In genomic region chr6:154488802-154489437, GRCh38 we compare ENCODE assay signal across 14 cellular contexts. TPM values are rescaled to one million over a fixed set of nuclear protein-coding genes. Genes with fewer than 3 reads are reported as not detected.
DNase-seq lines count a peak whose midpoint lies in the region; ATAC-seq and TF ChIP-seq lines count a peak whose summit lies in the region.
"Had no signal": no experiment of that assay in that cellular context is flagged by ENCODE, and none has a peak within 500 bp of the region (broad histone marks: within the 10 kb centered on the region; RNA-seq: fewer than 3 reads in every experiment).

No MANE protein-coding gene starts in this region.

- no peaks in the 10 kb centered on the region for H3K9me2 ChIP-seq in SK-N-SH

- TF ChIP-seq RAD21 in SK-N-SH (IDR thresholded peaks at IDR 0.05; ENCODE audit: low read length) = no peak

- WGBS in SK-N-SH (ENCODE audit: low lambda C conversion rate) = 82% methylated on average over 11 of the region's 11 CpGs

- TF ChIP-seq CTCF in SK-N-SH (IDR thresholded peaks at IDR 0.05) (no peak), fibroblast of mammary gland (conservative IDR thresholded peaks at IDR 0.05; ENCODE audit: control insufficient read depth, insufficient read depth, low read depth, low read length) (no peak)

- no peak for TF ChIP-seq EP300 in SK-N-SH (IDR thresholded peaks at IDR 0.05; ENCODE audit: borderline replicate concordance in 1 of 2, low read depth in 1 of 2, low read length in 1 of 2)

- H3K27me3 ChIP-seq in SK-N-SH (ENCODE audit: insufficient read depth) (no peaks in the 10 kb centered on the region), HAP-1 (ENCODE audit: low read depth) (no peaks in the 10 kb centered on the region)

- H4K20me1 ChIP-seq in SK-N-SH (ENCODE audit: insufficient read depth) = no peaks in the 10 kb centered on the region

- ATAC-seq in sciatic nerve (peak; percentile 84), GM18909 (IDR thresholded peaks at IDR 0.05; ENCODE audit: poor library complexity, unreplicated experiment) (no peak)
- no peak for ATAC-seq in activated CD4-positive, CD25-positive, alpha-beta regulatory T cell treated with anti-CD3 and anti-CD28 coated beads, Interleukin-2, amount 50 U/mL, for 24 hours

- no peaks in the 10 kb centered on the region for H3K9me3 ChIP-seq in SK-N-SH
- H3K9me3 ChIP-seq in HAP-1 = no peaks in the 10 kb centered on the region

- peak overlapping the region; percentile 60 to 77 for H3K27ac ChIP-seq in SK-N-SH (ENCODE audit: low read depth in 2 of 2, low read length in 1 of 2)

- DNase-seq in ELR (ENCODE audit: low read depth) (peak; percentile 68), SK-N-SH (no peak), fibroblast of mammary gland (ENCODE audit: low read depth) (peak; percentile 89), sciatic nerve (ENCODE audit: low spot score) (no peak), NCI-H2081 (lab: John Stamatoyannopoulos, UW) (no peak), HAP-1 (ENCODE audit: low spot score in 2 of 2) (no peak)
- DNase-seq: activated T-cell treated with anti-CD3 and anti-CD28 coated beads for 4 hours; CD4-positive, CD25-positive, alpha-beta regulatory T cell; GOT3; kidney; MM.1S; stimulated activated CD4-positive, alpha-beta T cell treated with anti-CD3 and anti-CD28 coated beads, Interleukin-1b, Interleukin-23, amount 100 ng/mL, for 48 hours had no signal

- H3K4me1 ChIP-seq in SK-N-SH (ENCODE audit: control insufficient read depth in 1 of 2, insufficient read depth in 2 of 2, low read depth in 1 of 2, low read length in 1 of 2) = peaks cover 21 to 22% of the 10 kb centered on the region in 2 experiments; a peak in 3 of 4 replicates
- peaks cover 14% of the 10 kb centered on the region for H3K4me1 ChIP-seq in HAP-1

- CTCF ChIA-PET in SK-N-SH (lab: Yijun Ruan, JAX) = interaction anchor here (1.0 kb wide), 1 partner anchor 15 kb away, joined by 3 read pairs; no protein-coding TSS in a partner anchor

- H3F3A ChIP-seq in SK-N-SH (replicated peaks; ENCODE audit: insufficient read depth) = peaks cover 14% of the 10 kb centered on the region

- in situ Hi-C loops in HAP-1 (cut with MboI; ENCODE audit: low sequenced_read_pairs) = no loop called here

- no peak overlapping the region for H2AFZ ChIP-seq in SK-N-SH (ENCODE audit: low read depth)

- intact Hi-C loops in sciatic nerve (cut with DNase I) = no loop called here

- H3K36me3 ChIP-seq in SK-N-SH (replicated peaks in 1 of 2; ENCODE audit: control insufficient read depth in 1 of 2, insufficient read depth in 2 of 2, low read length in 1 of 2) = no peaks in the 10 kb centered on the region
- H3K36me3 ChIP-seq in HAP-1 (replicated peaks) = no peaks in the 10 kb centered on the region

- H3K4me2 ChIP-seq in SK-N-SH = 0 out of 2 replicates have a peak overlapping the region, but pooled peaks have one; percentile 21

- POLR2A ChIA-PET in SK-N-SH (lab: Yijun Ruan, JAX) = no interaction called here

- peak overlapping the region; percentile 43; the same call in 1 of the 2 replicates for H3K9ac ChIP-seq in SK-N-SH

- H3K4me3 ChIP-seq in SK-N-SH (ENCODE audit: low read depth in 2 of 2, low read length in 1 of 2) (no peak overlapping the region), fibroblast of mammary gland (ENCODE audit: control insufficient read depth, low read depth, low read length) (no peak overlapping the region), HAP-1 (no peak overlapping the region)

- H3K79me2 ChIP-seq in SK-N-SH (ENCODE audit: insufficient read depth) = no peaks in the 10 kb centered on the region

TF ChIP-seq in SK-N-SH, 30 proteins besides CTCF, POLR2A, EP300 and RAD21:
- TF ChIP-seq PBX3 (IDR thresholded peaks at IDR 0.05) = peak; percentile 5; the same call in 1 of the 2 replicates
- TF ChIP-seq USF1 (IDR thresholded peaks at IDR 0.05; ENCODE audit: borderline replicate concordance, low read depth) = no peak
- peak; percentile 11; the same call in 1 of the 2 replicates for TF ChIP-seq TCF12 (IDR thresholded peaks at IDR 0.05)
- no peak for TF ChIP-seq JUND (IDR thresholded peaks at IDR 0.05)
- TF ChIP-seq TEAD4 (IDR thresholded peaks at IDR 0.05; ENCODE audit: borderline replicate concordance, insufficient read depth) = no peak
- TF ChIP-seq SMC3 (IDR thresholded peaks at IDR 0.05; ENCODE audit: low read depth, low read length) = no peak

RNA-seq across cellular contexts. Expression of gene CNKSR3, which starts 21.6 kb away (rescaled TPM):
- 1.6 TPM in 2 replicates for polyA plus RNA-seq in SK-N-SH (2012; rRNA removed)
- polyA plus RNA-seq in SK-N-SH (2012; cell fraction: cytosol; rRNA removed) = 2.4 and 2.5 TPM in 2 replicates
- 1.7 and 2.8 TPM in 2 replicates for polyA plus RNA-seq in SK-N-SH (2012; cell fraction: nucleus; rRNA removed)
- 22.2 TPM for total RNA-seq in sciatic nerve
- polyA plus RNA-seq: CD4-positive, CD25-positive, alpha-beta regulatory T cell had no signal

Comparison
In these comparisons a context has a peak if more than half of its experiments do, and no peak if none do; other contexts are left out.
1. DNase-seq: peak in ELR (single experiment) and fibroblast of mammary gland (single experiment); none in SK-N-SH (single experiment), sciatic nerve (single experiment), NCI-H2081 (0 of 2) and HAP-1 (0 of 2).